Comparison of ENCODE assay signal across 20 cellular contexts in the genomic region with DNA sequence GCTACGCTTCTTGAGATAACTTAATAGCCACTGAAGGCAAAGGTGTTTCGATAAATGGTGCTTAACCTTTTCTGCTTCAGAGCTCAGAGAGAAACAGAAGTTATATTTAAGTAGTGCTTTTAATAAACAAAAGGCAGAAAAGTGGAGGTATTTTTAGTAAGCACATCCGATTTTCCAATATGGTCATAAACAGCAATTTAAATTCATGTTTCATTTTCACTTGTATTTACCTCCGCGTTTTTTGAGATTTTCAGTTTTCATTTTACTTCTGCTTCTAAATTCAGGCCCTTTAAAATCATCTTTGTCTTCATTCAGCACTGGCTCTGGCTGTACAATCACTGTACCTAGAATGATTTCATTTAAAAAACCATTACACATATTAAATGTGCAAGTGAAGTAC.
DNase-seq lines count a peak whose midpoint lies in the region; ATAC-seq lines count a peak whose summit lies in the region.
"Had no signal": no experiment of that assay in that cellular context is flagged by ENCODE, and none has a peak within 500 bp of the region (broad histone marks: within the 10 kb centered on the region; RNA-seq: fewer than 3 reads in every experiment).

No MANE protein-coding gene starts in this region.

- H3K27ac Mint-ChIP-seq in CD8-positive, alpha-beta memory T cell = peak overlapping the region in 7 of 8 donors; percentile 18 to 54 (median 35)
- H3K27ac Mint-ChIP-seq in activated T-helper 17 cell treated with anti-CD3 and anti-CD28 coated beads, Interleukin-2, amount 50 U/mL, for 72 hours = peak overlapping the region; percentile 70
- H3K27ac Mint-ChIP-seq: activated T-helper 2 cell treated with anti-CD3 and anti-CD28 coated beads, Interferon-gamma antibody, Interleukin-2, Interleukin-4, amounts not matched to agents 10 μg/mL and 5 μg/mL and 100 μg/mL, durations not matched to agents 14 hours and 24 hours and 36 hours had no signal

- POLR2A ChIA-PET in CD8-positive, alpha-beta memory T cell (lab: Charles Lee) = no interaction called here

- peaks cover 0 to 3% of the 10 kb centered on the region in 2 donors for H3K27me3 Mint-ChIP-seq in CD8-positive, alpha-beta memory T cell
- H3K27me3 Mint-ChIP-seq in activated T-helper 17 cell treated with anti-CD3 and anti-CD28 coated beads, Interleukin-2, amount 50 U/mL, for 72 hours = no peaks in the 10 kb centered on the region

- peaks cover 8% of the 10 kb centered on the region for H3K36me3 ChIP-seq in CD8-positive, alpha-beta memory T cell (ENCODE audit: insufficient read depth, low read length)
- H3K36me3 ChIP-seq: ascending aorta, tibial artery had no signal

- H3K36me3 Mint-ChIP-seq in CD8-positive, alpha-beta memory T cell = peaks cover 0 to 60% (median 2%) of the 10 kb centered on the region in 3 donors
- H3K36me3 Mint-ChIP-seq in activated T-helper 17 cell treated with anti-CD3 and anti-CD28 coated beads, Interleukin-2, amount 50 U/mL, for 72 hours (ENCODE audit: low read depth) = peaks cover 58% of the 10 kb centered on the region

- H3K9me3 ChIP-seq in CD8-positive, alpha-beta memory T cell (ENCODE audit: low read length) = no peaks in the 10 kb centered on the region
- H3K9me3 ChIP-seq: ascending aorta, gastroesophageal sphincter, tibial artery had no signal

- H3K27ac ChIP-seq in CD8-positive, alpha-beta memory T cell (ENCODE audit: low read depth, low read length) = no peak overlapping the region
- H3K27ac ChIP-seq: ascending aorta, gastroesophageal sphincter, parathyroid adenoma, PC-9, skin epidermis, tibial artery had no signal

- peaks cover 11 to 49% (median 20%) of the 10 kb centered on the region in 3 donors for H3K4me1 Mint-ChIP-seq in CD8-positive, alpha-beta memory T cell
- peaks cover 6% of the 10 kb centered on the region for H3K4me1 Mint-ChIP-seq in activated T-helper 17 cell treated with anti-CD3 and anti-CD28 coated beads, Interleukin-2, amount 50 U/mL, for 72 hours

- no peak for DNase-seq in CD8-positive, alpha-beta memory T cell
- no peak for DNase-seq in effector CD8-positive, alpha-beta T cell (lab: John Stamatoyannopoulos, UW)
- DNase-seq in cerebellum (ENCODE audit: low spot score) = no peak
- DNase-seq: DMS 273 treated with DMSO at 0.1 percent for 48 hours; GF-D8; NCI-H1694 treated with DMSO at 0.1 percent for 48 hours; PC-9; stimulated activated CD4-positive, alpha-beta T cell treated with anti-CD3 and anti-CD28 coated beads, Interleukin-4, amount 100 ng/mL, for 4 hours; tibial artery had no signal

- no peak overlapping the region for H3K4me3 ChIP-seq in CD8-positive, alpha-beta memory T cell (ENCODE audit: low read length)
- H3K4me3 ChIP-seq: ascending aorta, gastroesophageal sphincter, PC-9, skin epidermis, tibial artery had no signal

- CTCF ChIA-PET in CD8-positive, alpha-beta memory T cell (lab: Charles Lee) = no interaction called here

- peak overlapping the region in 2 of 7 donors; percentile 13 to 59 for H3K4me3 Mint-ChIP-seq in CD8-positive, alpha-beta memory T cell
- H3K4me3 Mint-ChIP-seq in activated T-helper 17 cell treated with anti-CD3 and anti-CD28 coated beads, Interleukin-2, amount 50 U/mL, for 72 hours = peak overlapping the region; percentile 44

- H3K4me1 ChIP-seq in CD8-positive, alpha-beta memory T cell (ENCODE audit: insufficient read depth, low read length) = no peaks in the 10 kb centered on the region
- H3K4me1 ChIP-seq: ascending aorta, parathyroid adenoma, tibial artery had no signal

- no peaks in the 10 kb centered on the region for H3K9me3 Mint-ChIP-seq in CD8-positive, alpha-beta memory T cell
- no peaks in the 10 kb centered on the region for H3K9me3 Mint-ChIP-seq in activated T-helper 17 cell treated with anti-CD3 and anti-CD28 coated beads, Interleukin-2, amount 50 U/mL, for 72 hours
- H3K9me3 Mint-ChIP-seq: activated T-helper 2 cell treated with anti-CD3 and anti-CD28 coated beads, Interferon-gamma antibody, Interleukin-2, Interleukin-4, amounts not matched to agents 10 μg/mL and 5 μg/mL and 100 μg/mL, durations not matched to agents 14 hours and 24 hours and 36 hours had no signal

- H3K27me3 ChIP-seq in CD8-positive, alpha-beta memory T cell (ENCODE audit: insufficient read depth, low read length, poor library complexity, severe bottlenecking) = no peaks in the 10 kb centered on the region
- H3K27me3 ChIP-seq: ascending aorta, gastroesophageal sphincter, tibial artery had no signal

- peak; percentile 51 for ATAC-seq in GM18519 (IDR thresholded peaks at IDR 0.05; ENCODE audit: low FRiP score, unreplicated experiment)
- ATAC-seq in HG02885 (IDR thresholded peaks at IDR 0.05; ENCODE audit: poor library complexity, unreplicated experiment) = peak; percentile 68
- no peak for ATAC-seq in activated T-helper 17 cell treated with anti-CD3 and anti-CD28 coated beads, Interleukin-2, amount 50 U/mL, for 72 hours (replicated peaks)
- ATAC-seq in HG02623 (IDR thresholded peaks at IDR 0.05; ENCODE audit: unreplicated experiment) = no peak
- no peak for ATAC-seq in HG02973 (IDR thresholded peaks at IDR 0.05; ENCODE audit: unreplicated experiment)
- ATAC-seq: gastroesophageal sphincter, left lobe of liver had no signal

Comparison
In these comparisons a context has a peak if more than half of its experiments do, and no peak if none do; other contexts are left out.
1. ATAC-seq: peak in GM18519 (single experiment) and HG02885 (single experiment); none in activated T-helper 17 cell treated with anti-CD3 and anti-CD28 coated beads, Interleukin-2, amount 50 U/mL, for 72 hours (single experiment), HG02623 (single experiment) and HG02973 (single experiment).